In genomic region chr10:125062244-125063208, GRCh38 we compare ENCODE assay signal across 1 cellular context.
TF ChIP-seq lines count a peak whose summit lies in the region.

No MANE protein-coding gene starts in this region.

TF ChIP-seq in H1, 55 proteins besides CTCF, POLR2A, EP300 and RAD21:
- TF ChIP-seq SIN3A (conservative IDR thresholded peaks at IDR 0.05 in 1 of 2, IDR thresholded peaks at IDR 0.05 in 1 of 2; ENCODE audit: low read depth in 1 of 2, low read length in 2 of 2): no peak
- TF ChIP-seq BACH1 (IDR thresholded peaks at IDR 0.05; ENCODE audit: low read length): no peak
- no peak for TF ChIP-seq CREB1 (IDR thresholded peaks at IDR 0.05)
